In the genomic region with DNA sequence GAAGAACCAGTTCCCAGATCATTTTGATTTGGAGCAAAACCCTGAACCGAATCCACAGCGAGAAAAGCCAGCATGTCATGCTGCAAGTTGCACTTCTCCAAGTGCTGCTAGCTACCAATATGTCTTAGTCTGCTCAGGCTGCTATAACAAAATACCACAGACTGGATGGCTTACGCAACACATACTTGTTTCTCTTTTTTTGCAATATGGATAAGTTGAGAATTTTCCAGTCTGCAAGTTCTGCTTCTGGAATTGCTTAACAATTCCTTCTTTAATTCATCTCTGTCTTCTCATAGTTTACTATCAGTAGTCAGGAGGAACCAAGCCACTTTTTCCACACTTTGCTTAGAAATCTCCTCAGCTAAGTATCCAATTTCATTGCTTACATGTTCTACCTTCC, we compare ENCODE assay signal across 17 cellular contexts.
DNase-seq lines count a peak whose midpoint lies in the region; ATAC-seq, FAIRE-seq and TF ChIP-seq lines count a peak whose summit lies in the region.
"Had no signal": no experiment of that assay in that cellular context is flagged by ENCODE, and none has a peak within 500 bp of the region (broad histone marks: within the 10 kb centered on the region; RNA-seq: fewer than 3 reads in every experiment).

No MANE protein-coding gene starts in this region.

- H2AFZ ChIP-seq in astrocyte (ENCODE audit: low read depth, low read length) (no peak overlapping the region), OCI-LY7 (ENCODE audit: low read length) (no peak overlapping the region)

- POLR2A ChIA-PET in OCI-LY7 (lab: Charles Lee), result no interaction called here

- H4K20me1 ChIP-seq in astrocyte (ENCODE audit: insufficient read depth, low read length) (no peaks in the 10 kb centered on the region), OCI-LY7 (ENCODE audit: insufficient read depth, low read length) (no peaks in the 10 kb centered on the region)

- no peaks in the 10 kb centered on the region for H3K9me2 ChIP-seq in OCI-LY7 (ENCODE audit: insufficient read depth, low read length)

- DNase-seq in GF-D8 (lab: John Stamatoyannopoulos, UW), result peak; percentile 75
- peak; percentile 41 for DNase-seq in NB4 (ENCODE audit: low read depth)
- peak; percentile 82 for DNase-seq in astrocyte (ENCODE audit: low read depth)
- DNase-seq in fibroblast of the aortic adventitia (ENCODE audit: low read depth), result peak; percentile 68
- no peak for DNase-seq in middle frontal gyrus (ENCODE audit: extremely low spot score, low spot score)
- no peak for DNase-seq in HK-2 (ENCODE audit: unreplicated experiment)
- no peak for DNase-seq in OCI-LY7 (ENCODE audit: low spot score)
- DNase-seq: activated CD4-positive, CD25-positive, alpha-beta regulatory T cell; kidney glomerular epithelial cell; mesendoderm; NCI-H345; psoas muscle; SHP77 treated with DMSO at 0.1 percent for 48 hours; stimulated activated CD8-positive, alpha-beta memory T cell treated with anti-CD3 and anti-CD28 coated beads, Interleukin-4, amount 100 ng/mL, for 48 hours had no signal

- no peak for FAIRE-seq in astrocyte (lab: Jason Lieb, UNC)

- H3K9me3 Mint-ChIP-seq in astrocyte (ENCODE audit: unreplicated experiment), result no peaks in the 10 kb centered on the region
- H3K9me3 Mint-ChIP-seq: nephron had no signal

- H3K4me1 ChIP-seq in astrocyte (ENCODE audit: insufficient read depth, low read length), result peaks cover 34% of the 10 kb centered on the region
- H3K4me1 ChIP-seq in OCI-LY7 (ENCODE audit: insufficient read depth, low read length, poor library complexity, severe bottlenecking), result peaks cover 4% of the 10 kb centered on the region
- H3K4me1 ChIP-seq: psoas muscle, vagina had no signal

- no TSS peak for BruUV-seq in OCI-LY7 (replicated peaks; lab: Mats Ljungman, UMichigan)

- H3K27ac ChIP-seq in astrocyte (ENCODE audit: low read depth, low read length), result peak overlapping the region; percentile 93
- H3K27ac ChIP-seq in OCI-LY7 (ENCODE audit: low read depth, low read length, poor library complexity, severe bottlenecking), result no peak overlapping the region
- H3K27ac ChIP-seq: psoas muscle, vagina had no signal

- H3K36me3 ChIP-seq in astrocyte (ENCODE audit: insufficient read depth, low read length) (no peaks in the 10 kb centered on the region), OCI-LY7 (ENCODE audit: insufficient read depth, low read length) (no peaks in the 10 kb centered on the region)
- H3K36me3 ChIP-seq: vagina had no signal

- no peak for ATAC-seq in GM18498 (IDR thresholded peaks at IDR 0.05; ENCODE audit: unreplicated experiment)
- ATAC-seq: psoas muscle had no signal

- H3K27ac Mint-ChIP-seq in astrocyte (ENCODE audit: unreplicated experiment), result no peak overlapping the region
- H3K27ac Mint-ChIP-seq: nephron had no signal

- no peaks in the 10 kb centered on the region for H3K27me3 ChIP-seq in astrocyte (ENCODE audit: insufficient read depth, low read length)
- H3K27me3 ChIP-seq: vagina had no signal

- TF ChIP-seq CTCF in NB4 (IDR thresholded peaks at IDR 0.05; ENCODE audit: low read depth, low read length) (no peak), astrocyte (IDR thresholded peaks at IDR 0.05; ENCODE audit: insufficient read depth, low read depth, low read length) (no peak), fibroblast of the aortic adventitia (IDR thresholded peaks at IDR 0.05; ENCODE audit: insufficient read depth, low read length) (no peak), OCI-LY7 (conservative IDR thresholded peaks at IDR 0.05; ENCODE audit: low read length) (no peak)

- H3K79me2 ChIP-seq in astrocyte (ENCODE audit: insufficient read depth, low read length) (no peaks in the 10 kb centered on the region), OCI-LY7 (ENCODE audit: insufficient read depth, low read depth, low read length) (no peaks in the 10 kb centered on the region)

- no peaks in the 10 kb centered on the region for H3K27me3 Mint-ChIP-seq in astrocyte (ENCODE audit: low read depth, unreplicated experiment)

- TF ChIP-seq POLR2A in NB4 (IDR thresholded peaks at IDR 0.05; ENCODE audit: extremely low read depth, insufficient read length), result no peak

- no peaks in the 10 kb centered on the region for H3K36me3 Mint-ChIP-seq in astrocyte (ENCODE audit: low read depth, unreplicated experiment)

- no peak overlapping the region for H3K4me3 Mint-ChIP-seq in astrocyte (ENCODE audit: unreplicated experiment)
- H3K4me3 Mint-ChIP-seq: nephron had no signal

- intact Hi-C loops in OCI-LY7 (cut with micrococcal nuclease; ENCODE audit: unreplicated experiment), result no loop called here

- H3K4me1 Mint-ChIP-seq in astrocyte (ENCODE audit: low read depth, unreplicated experiment), result peaks cover 21% of the 10 kb centered on the region

- H3K4me2 ChIP-seq in astrocyte (ENCODE audit: low read length), result peak overlapping the region; percentile 67
- no peak overlapping the region for H3K4me2 ChIP-seq in OCI-LY7 (ENCODE audit: low read length)

- H3K9me3 ChIP-seq in astrocyte (ENCODE audit: insufficient read depth, low read depth, low read length) (no peaks in the 10 kb centered on the region), OCI-LY7 (ENCODE audit: low read length) (no peaks in the 10 kb centered on the region)
- H3K9me3 ChIP-seq: psoas muscle, vagina had no signal

- peak overlapping the region; percentile 60 for H3K9ac ChIP-seq in astrocyte (ENCODE audit: low read length)

- CTCF ChIA-PET in OCI-LY7 (lab: Charles Lee; ENCODE audit: unreplicated experiment), result no interaction called here

- H3K4me3 ChIP-seq in NB4 (ENCODE audit: low read depth, low read length) (no peak overlapping the region), astrocyte (ENCODE audit: insufficient read depth, low read depth, low read length) (no peak overlapping the region), fibroblast of the aortic adventitia (ENCODE audit: low read depth, low read length) (no peak overlapping the region), OCI-LY7 (ENCODE audit: low read depth, low read length, poor library complexity, severe bottlenecking) (no peak overlapping the region)
- H3K4me3 ChIP-seq: psoas muscle, vagina had no signal

Comparison
In these comparisons a context has a peak if more than half of its experiments do, and no peak if none do; other contexts are left out.
1. DNase-seq: peak in GF-D8 (single experiment), NB4 (single experiment), astrocyte (single experiment) and fibroblast of the aortic adventitia (single experiment); none in middle frontal gyrus (single experiment), HK-2 (single experiment) and OCI-LY7 (single experiment).